Comparison of ENCODE assay signal across 7 cellular contexts in the genomic region with DNA sequence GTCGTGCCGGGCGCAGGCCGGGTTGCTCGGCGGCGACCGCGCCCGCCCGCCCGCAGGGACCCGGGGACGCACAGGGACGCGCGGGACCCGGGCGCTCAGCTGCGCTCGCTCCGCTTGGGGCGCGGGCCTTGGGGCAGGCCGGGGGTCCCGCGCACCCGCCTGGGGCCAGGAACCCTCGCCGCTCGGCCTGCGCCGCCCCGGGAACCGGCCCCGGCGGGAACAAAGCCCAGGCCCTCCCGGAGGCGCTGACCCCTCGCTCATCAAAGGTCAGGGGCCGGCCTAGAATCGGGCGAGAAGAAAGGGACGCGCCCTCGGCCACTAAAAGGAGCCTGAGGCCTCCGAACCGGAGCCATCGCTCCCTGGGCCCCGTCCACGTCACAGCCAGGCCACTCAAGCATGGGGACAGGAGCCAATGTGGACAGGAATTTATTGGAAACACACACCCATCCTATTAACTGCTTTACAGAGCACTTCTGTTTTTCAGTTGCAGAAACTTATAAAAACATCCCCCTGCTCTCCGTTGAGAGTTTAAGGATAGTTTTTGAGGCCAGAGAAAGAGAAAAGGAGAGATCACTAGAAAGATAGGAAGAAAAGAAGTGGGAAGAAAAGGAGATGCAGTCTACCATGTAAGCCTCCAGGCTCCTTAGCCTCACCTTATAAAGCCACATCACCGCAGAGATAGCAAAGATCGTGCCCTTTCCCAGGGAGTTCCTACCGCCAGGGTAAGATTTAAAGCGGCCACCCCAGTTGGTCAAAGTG. TPM values are rescaled to one million over a fixed set of nuclear protein-coding genes. Genes with fewer than 3 reads are reported as not detected.
DNase-seq lines count a peak whose midpoint lies in the region; ATAC-seq and TF ChIP-seq lines count a peak whose summit lies in the region.

No MANE protein-coding gene starts in this region.

- TF ChIP-seq POLR2A in vagina (IDR thresholded peaks at IDR 0.05), result no peak

- H3K36me3 ChIP-seq in HUES6 (ENCODE audit: control insufficient read depth, insufficient read depth, low read length) (no peaks in the 10 kb centered on the region), colonic mucosa (no peaks in the 10 kb centered on the region), mesenchymal stem cell (ENCODE audit: control insufficient read depth in 1 of 2, insufficient read depth in 2 of 2, low read depth in 1 of 2, low read length in 2 of 2) (no peaks in the 10 kb centered on the region), vagina (no peaks in the 10 kb centered on the region)

- peak overlapping the region in 1 of 2 experiments; percentile 55 for H2BK12ac ChIP-seq in mesenchymal stem cell (ENCODE audit: low read length in 2 of 2)

- TF ChIP-seq CTCF in colonic mucosa (IDR thresholded peaks at IDR 0.05) (no peak), vagina (IDR thresholded peaks at IDR 0.05) (no peak)

- peak overlapping the region; percentile 85 for H3K4me2 ChIP-seq in mesenchymal stem cell (ENCODE audit: low read length, poor library complexity, severe bottlenecking)

- H3K79me1 ChIP-seq in mesenchymal stem cell (replicated peaks; ENCODE audit: low read length, poor library complexity, severe bottlenecking), result peaks cover 14% of the 10 kb centered on the region

- peak overlapping the region; percentile 97 for H2BK120ac ChIP-seq in mesenchymal stem cell (ENCODE audit: low read depth, low read length)

- H3K4ac ChIP-seq in mesenchymal stem cell (ENCODE audit: low read depth in 1 of 2, low read length in 2 of 2), result peak overlapping the region; percentile 73 to 76

- peak overlapping the region; percentile 91 for H2BK15ac ChIP-seq in mesenchymal stem cell (ENCODE audit: low read depth, poor library complexity, severe bottlenecking)

- H2BK5ac ChIP-seq in mesenchymal stem cell (ENCODE audit: low read depth, low read length, poor library complexity, severe bottlenecking), result peak overlapping the region; percentile 59

- H3K4me1 ChIP-seq in HUES6 (ENCODE audit: control insufficient read depth, insufficient read depth, low read length) (peaks cover 76% of the 10 kb centered on the region), colonic mucosa (peaks cover 4% of the 10 kb centered on the region), mesenchymal stem cell (ENCODE audit: control insufficient read depth, insufficient read depth, low read depth, low read length) (peaks cover 20% of the 10 kb centered on the region), vagina (peaks cover 55% of the 10 kb centered on the region)

- H3K9me3 ChIP-seq in HUES6 (ENCODE audit: control insufficient read depth, insufficient read depth, low read depth, low read length) (no peaks in the 10 kb centered on the region), colonic mucosa (no peaks in the 10 kb centered on the region), mesenchymal stem cell (ENCODE audit: control insufficient read depth, low read length) (no peaks in the 10 kb centered on the region), vagina (no peaks in the 10 kb centered on the region)

- 2% methylated on average over 55 of the region's 56 CpGs for WGBS in mesenchymal stem cell

- ATAC-seq in GM19395 (IDR thresholded peaks at IDR 0.05; ENCODE audit: unreplicated experiment), result peak; percentile 16
- no peak for ATAC-seq in HG03280 (IDR thresholded peaks at IDR 0.05; ENCODE audit: unreplicated experiment)

- peak overlapping the region in 1 of 2 experiments; percentile 2 for H3K14ac ChIP-seq in mesenchymal stem cell (ENCODE audit: low read length in 2 of 2)

- intact Hi-C loops in colonic mucosa (cut with DNase I) (loop anchor here (10.0 kb wide), 1 partner anchor 214 kb away; no protein-coding TSS in a partner anchor), vagina (cut with DNase I) (loop anchor here (10.0 kb wide), 2 partner anchors 54 to 204 kb away; no protein-coding TSS in a partner anchor)

- DNase-seq in colonic mucosa (no peak), mesenchymal stem cell (peak; percentile 51), vagina (ENCODE audit: extremely low spot score in 2 of 2) (no peak)
- DNase-seq in activated CD4-positive, CD25-positive, alpha-beta regulatory T cell treated with anti-CD3 and anti-CD28 coated beads, Interleukin-2, amount 50 U/mL, for 72 hours, result no peak

- peak overlapping the region in 1 of 2 experiments; percentile 48 for H3K23ac ChIP-seq in mesenchymal stem cell (ENCODE audit: low read length in 2 of 2)

- peak overlapping the region; percentile 66 for H3K9ac ChIP-seq in HUES6 (ENCODE audit: low read length)
- H3K9ac ChIP-seq in colonic mucosa (ENCODE audit: low read depth in 2 of 2, low read length in 2 of 2), result peak overlapping the region; percentile 77 to 93
- peak overlapping the region; percentile 81 for H3K9ac ChIP-seq in mesenchymal stem cell (ENCODE audit: low read length)

- H3K4me3 ChIP-seq in HUES6 (ENCODE audit: low read depth, low read length) (peak overlapping the region; percentile 66), colonic mucosa (peak overlapping the region; percentile 90), mesenchymal stem cell (ENCODE audit: insufficient read depth in 1 of 2, low read depth in 1 of 2, low read length in 2 of 2) (peak overlapping the region; percentile 71 to 88), vagina (peak overlapping the region; percentile 73 to 79)

- H4K91ac ChIP-seq in mesenchymal stem cell (ENCODE audit: low read length), result peak overlapping the region; percentile 19

- H3K27me3 ChIP-seq in HUES6 (ENCODE audit: control insufficient read depth, insufficient read depth, low read length) (peaks cover 95% of the 10 kb centered on the region), colonic mucosa (no peaks in the 10 kb centered on the region), mesenchymal stem cell (ENCODE audit: control insufficient read depth in 1 of 2, insufficient read depth in 1 of 2, low read length in 2 of 2) (no peaks in the 10 kb centered on the region), vagina (no peaks in the 10 kb centered on the region)

- peak overlapping the region; percentile 77 to 96 for H3K18ac ChIP-seq in mesenchymal stem cell (ENCODE audit: low read depth in 1 of 2, low read length in 2 of 2)

- H2AFZ ChIP-seq in mesenchymal stem cell (ENCODE audit: low read depth, low read length), result no peak overlapping the region

- peak overlapping the region; percentile 67 for H4K8ac ChIP-seq in mesenchymal stem cell (ENCODE audit: low read length)

- H3K27ac ChIP-seq in HUES6 (ENCODE audit: low read depth, low read length) (no peak overlapping the region), colonic mucosa (peak overlapping the region; percentile 88), mesenchymal stem cell (ENCODE audit: low read length, poor library complexity, severe bottlenecking) (no peak overlapping the region), vagina (peak overlapping the region; percentile 85)

- no peak overlapping the region for H2AK5ac ChIP-seq in mesenchymal stem cell (ENCODE audit: low read length, severe bottlenecking)

RNA-seq across cellular contexts. Expression of a gene that starts 0.5 kb away (rescaled TPM):
- total RNA-seq in colonic mucosa, result 10 to 100 TPM; 10.5 to 12.8 TPM
- 5.1 TPM for polyA plus RNA-seq in mesenchymal stem cell (2013, experiment 1 of 2)
- 4.5 TPM for polyA plus RNA-seq in mesenchymal stem cell (2013, experiment 2 of 2)
- total RNA-seq in vagina, result 28.0 TPM

Comparison
In these comparisons a context has a peak if more than half of its experiments do, and no peak if none do; other contexts are left out.
1. H3K27ac ChIP-seq: peak in colonic mucosa (single experiment) and vagina (single experiment); none in HUES6 (single experiment) and mesenchymal stem cell (single experiment).
2. Peak in every context shown above with its lines, with median percentiles within 50 percentile points of each other: H3K4me3 ChIP-seq and H3K9ac ChIP-seq.